Comparison of ENCODE assay signal across 1 cellular context in genomic region chr6:38687043-38687353, GRCh38.
TF ChIP-seq lines count a peak whose summit lies in the region.

No MANE protein-coding gene starts in this region.

TF ChIP-seq in HepG2, 621 proteins besides CTCF, POLR2A, EP300 and RAD21 (continued from another document and continues in another):
- TF ChIP-seq TERF1 (CRISPR knock-in tag; IDR thresholded peaks at IDR 0.05) (no peak), ZBTB40 (IDR thresholded peaks at IDR 0.05) (no peak), ZBTB40 (CRISPR knock-in tag; IDR thresholded peaks at IDR 0.05) (no peak), GMEB1 (CRISPR knock-in tag; IDR thresholded peaks at IDR 0.05; ENCODE audit: borderline replicate concordance) (no peak), EHMT2 (IDR thresholded peaks at IDR 0.05; ENCODE audit: borderline replicate concordance, low read depth, low read length) (no peak), KDM2A (CRISPR knock-in tag; IDR thresholded peaks at IDR 0.05; ENCODE audit: borderline replicate concordance, low read depth) (no peak), ZMYM2 (CRISPR knock-in tag; IDR thresholded peaks at IDR 0.05) (0 out of 2 replicates have a peak, but pooled peaks have one; percentile 42), ZHX2 (IDR thresholded peaks at IDR 0.05; ENCODE audit: low read depth) (no peak), ZHX2 (CRISPR knock-in tag; IDR thresholded peaks at IDR 0.05; ENCODE audit: borderline replicate concordance) (no peak), CERS6 (CRISPR knock-in tag; IDR thresholded peaks at IDR 0.05) (no peak), TSC22D2 (CRISPR knock-in tag; IDR thresholded peaks at IDR 0.05; ENCODE audit: borderline replicate concordance) (no peak), ZNF225 (CRISPR knock-in tag; IDR thresholded peaks at IDR 0.05) (no peak), ZFAT (CRISPR knock-in tag; conservative IDR thresholded peaks at IDR 0.05) (no peak), EED (CRISPR knock-in tag; IDR thresholded peaks at IDR 0.05) (no peak), MTF2 (CRISPR knock-in tag; IDR thresholded peaks at IDR 0.05; ENCODE audit: borderline replicate concordance) (no peak), MTERF4 (CRISPR knock-in tag; IDR thresholded peaks at IDR 0.05) (no peak), MZF1 (CRISPR knock-in tag; IDR thresholded peaks at IDR 0.05; ENCODE audit: borderline replicate concordance) (no peak), ZNF235 (CRISPR knock-in tag; IDR thresholded peaks at IDR 0.05; ENCODE audit: borderline replicate concordance) (no peak), BCL3 (CRISPR knock-in tag; IDR thresholded peaks at IDR 0.05) (no peak), HMGA1 (CRISPR knock-in tag; conservative IDR thresholded peaks at IDR 0.05) (no peak), ARID4A (CRISPR knock-in tag; IDR thresholded peaks at IDR 0.05; ENCODE audit: borderline replicate concordance) (no peak; the same call in 1 of the 2 replicates), ZNF24 (IDR thresholded peaks at IDR 0.05) (no peak), ATF4 (CRISPR knock-in tag; IDR thresholded peaks at IDR 0.05) (0 out of 4 replicates have a peak, but pooled peaks of 1 of the 2 experiments have one; percentile 33)
